22 cellular contexts compared by ENCODE assay signal in genomic region chr7:25408861-25409260, GRCh38.
"Had no signal": no experiment of that assay in that cellular context is flagged by ENCODE, and none has a peak within 500 bp of the region (broad histone marks: within the 10 kb centered on the region; RNA-seq: fewer than 3 reads in every experiment).

No MANE protein-coding gene starts in this region.

- H3K9me3 Mint-ChIP-seq: dendritic cell treated with granulocyte-macrophage colony-stimulating factor and Interleukin-4, amounts not matched to agents 40 ng/mL and 50 ng/mL, for 4 days; naive B cell; neural crest cell had no signal

- H3K9me3 ChIP-seq: prostate gland, right lobe of liver, suprapubic skin, thyroid gland, upper lobe of right lung had no signal

- H2AFZ ChIP-seq: parathyroid adenoma had no signal

- H3K9ac ChIP-seq: parathyroid adenoma had no signal

- H3K4me3 Mint-ChIP-seq: dendritic cell treated with granulocyte-macrophage colony-stimulating factor and Interleukin-4, amounts not matched to agents 40 ng/mL and 50 ng/mL, for 4 days; effector memory CD8-positive, alpha-beta T cell; naive B cell; neural crest cell; stimulated activated effector memory CD8-positive, alpha-beta T cell treated with anti-CD3 and anti-CD28 coated beads, Interleukin-12 subunit alpha, Interleukin-12 subunit beta, amount 100 ng/mL, for 72 hours had no signal

- H3K79me2 ChIP-seq: parathyroid adenoma had no signal

- H3K27ac Mint-ChIP-seq: dendritic cell treated with granulocyte-macrophage colony-stimulating factor and Interleukin-4, amounts not matched to agents 40 ng/mL and 50 ng/mL, for 4 days; effector memory CD8-positive, alpha-beta T cell; naive B cell; stimulated activated effector memory CD8-positive, alpha-beta T cell treated with anti-CD3 and anti-CD28 coated beads, Interleukin-12 subunit alpha, Interleukin-12 subunit beta, amount 100 ng/mL, for 72 hours had no signal

- H3K36me3 Mint-ChIP-seq: naive B cell; stimulated activated effector memory CD8-positive, alpha-beta T cell treated with anti-CD3 and anti-CD28 coated beads, Interleukin-12 subunit alpha, Interleukin-12 subunit beta, amount 100 ng/mL, for 72 hours had no signal

- H3K27me3 ChIP-seq: foreskin keratinocyte, right lobe of liver, thyroid gland, upper lobe of right lung had no signal

- H3K4me1 Mint-ChIP-seq: naive B cell; stimulated activated effector memory CD8-positive, alpha-beta T cell treated with anti-CD3 and anti-CD28 coated beads, Interleukin-12 subunit alpha, Interleukin-12 subunit beta, amount 100 ng/mL, for 72 hours had no signal

- ATAC-seq: effector memory CD8-positive, alpha-beta T cell; foreskin keratinocyte; left cardiac atrium; left ventricle myocardium superior; right lobe of liver; stimulated activated effector memory CD8-positive, alpha-beta T cell treated with anti-CD3 and anti-CD28 coated beads, Interleukin-12 subunit alpha, Interleukin-12 subunit beta, amount 100 ng/mL, for 72 hours; stimulated activated naive CD8-positive, alpha-beta T cell treated with anti-CD3 and anti-CD28 coated beads, Interleukin-15, Interleukin-2, amounts not matched to agents 100 U/mL and 50 U/mL, for 24 hours; upper lobe of right lung had no signal

- H3K27ac ChIP-seq: foreskin keratinocyte, parathyroid adenoma, prostate gland, right lobe of liver, suprapubic skin, thyroid gland, upper lobe of right lung had no signal

- H3K4me3 ChIP-seq: lung, prostate gland, right lobe of liver, suprapubic skin, thyroid gland, upper lobe of right lung had no signal

- H3K36me3 ChIP-seq: prostate gland, right lobe of liver, suprapubic skin, thyroid gland, upper lobe of right lung had no signal

- H3K4me1 ChIP-seq: foreskin keratinocyte, parathyroid adenoma, suprapubic skin, thyroid gland, upper lobe of right lung had no signal

- DNase-seq: cerebellar nuclear complex; effector memory CD8-positive, alpha-beta T cell; foreskin keratinocyte; kidney; left cardiac atrium; left ventricle myocardium superior; mesenchymal stem cell; naive B cell; occipital lobe; right lobe of liver; stimulated activated CD4-positive, alpha-beta T cell treated with anti-CD3 and anti-CD28 coated beads, Interleukin-4, amount 100 ng/mL, for 1 hour; stimulated activated CD8-positive, alpha-beta memory T cell treated with anti-CD3 and anti-CD28 coated beads, Interleukin-4, amount 100 ng/mL, for 48 hours; stimulated activated naive CD8-positive, alpha-beta T cell treated with anti-CD3 and anti-CD28 coated beads, Interleukin-15, Interleukin-2, amounts not matched to agents 100 U/mL and 50 U/mL, for 24 hours; thyroid gland; upper lobe of right lung had no signal
